In the genomic region with DNA sequence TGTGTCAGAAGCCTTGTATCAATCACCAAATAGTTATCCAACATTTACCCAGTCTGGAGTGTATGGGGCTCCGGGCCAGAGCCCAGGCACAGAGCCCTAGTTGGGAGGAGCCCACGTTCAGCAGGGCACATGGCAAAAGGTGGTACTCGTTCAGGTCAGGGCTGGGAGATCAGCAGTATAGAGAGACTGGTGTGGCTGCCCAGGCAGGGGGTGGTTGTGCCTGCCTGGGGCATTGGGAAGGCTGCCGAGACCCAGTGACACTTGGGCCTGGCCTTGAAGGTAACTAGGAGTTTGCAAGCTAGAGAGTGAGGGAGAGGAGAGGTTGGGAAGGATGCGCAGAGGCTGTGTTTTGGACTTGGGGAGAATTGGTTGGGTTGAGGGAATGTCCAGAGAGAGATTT, we compare ENCODE assay signal across 22 cellular contexts.
"Had no signal": no experiment of that assay in that cellular context is flagged by ENCODE, and none has a peak within 500 bp of the region (broad histone marks: within the 10 kb centered on the region; RNA-seq: fewer than 3 reads in every experiment).

No MANE protein-coding gene starts in this region.

- H3K9me3 ChIP-seq: lower lobe of right lung, ovary, prostate gland, transverse colon, uterus had no signal

- DNase-seq: activated CD4-positive, alpha-beta T cell treated with anti-CD3 and anti-CD28 coated beads, Interleukin-2, amount 50 U/mL, for 1 hour; activated CD8-positive, alpha-beta T cell treated with anti-CD3 and anti-CD28 coated beads, Interleukin-2, amount 10 ng/mL, durations not matched to agents 7 days and 5 days; activated naive CD4-positive, alpha-beta T cell treated with Interleukin-2 at 50 U/mL for 16 hours; activated naive CD8-positive, alpha-beta T cell treated with anti-CD3 and anti-CD28 coated beads for 36 hours; activated T-cell treated with anti-CD3 and anti-CD28 coated beads, Interleukin-2, amount 50 U/mL, for 24 hours; cerebellar nuclear complex; effector CD8-positive, alpha-beta T cell; foreskin melanocyte; lower lobe of right lung; naive B cell; ovary; stimulated activated CD4-positive, alpha-beta T cell treated with anti-CD3 and anti-CD28 coated beads, Interleukin-12 subunit alpha, Interleukin-12 subunit beta, amount 100 ng/mL, for 4 hours; stimulated activated CD4-positive, alpha-beta T cell treated with anti-CD3 and anti-CD28 coated beads, Interleukin-4, amount 100 ng/mL, for 4 hours; substantia nigra; transverse colon; uterus had no signal

- H3K27me3 ChIP-seq: ovary, transverse colon, uterus had no signal

- ATAC-seq: activated CD4-positive, CD25-positive, alpha-beta regulatory T cell treated with anti-CD3 and anti-CD28 coated beads, Interleukin-2, amount 50 U/mL, for 24 hours; activated CD8-positive, alpha-beta T cell treated with anti-CD3 and anti-CD28 coated beads, Interleukin-2, amount 10 ng/mL, durations not matched to agents 7 days and 5 days; left lobe of liver; lower lobe of right lung had no signal

- H3K4me1 ChIP-seq: lower lobe of right lung, prostate gland, transverse colon, uterus had no signal

- H3K4me3 Mint-ChIP-seq: activated CD8-positive, alpha-beta T cell treated with anti-CD3 and anti-CD28 coated beads, Interleukin-2, amount 10 ng/mL, durations not matched to agents 7 days and 5 days; activated naive CD8-positive, alpha-beta T cell treated with anti-CD3 and anti-CD28 coated beads for 36 hours; activated T-cell treated with anti-CD3 and anti-CD28 coated beads, Interleukin-2, amount 50 U/mL, for 24 hours; dendritic cell treated with granulocyte-macrophage colony-stimulating factor and Interleukin-4, amounts not matched to agents 40 ng/mL and 50 ng/mL, for 4 days; naive B cell; stimulated activated naive CD8-positive, alpha-beta T cell treated with anti-CD3 and anti-CD28 coated beads, Interleukin-15, Interleukin-2, amounts not matched to agents 100 ng/mL and 50 ng/mL, for 24 hours had no signal

- H3K36me3 ChIP-seq: lower lobe of right lung, ovary, prostate gland, transverse colon, uterus had no signal

- H3K4me1 Mint-ChIP-seq: naive B cell had no signal

- H3K27ac ChIP-seq: lower lobe of right lung, ovary, prostate gland, transverse colon, uterus had no signal

- H3K27me3 Mint-ChIP-seq: activated naive CD8-positive, alpha-beta T cell treated with anti-CD3 and anti-CD28 coated beads for 36 hours; activated T-cell treated with anti-CD3 and anti-CD28 coated beads, Interleukin-2, amount 50 U/mL, for 24 hours; dendritic cell treated with granulocyte-macrophage colony-stimulating factor and Interleukin-4, amounts not matched to agents 40 ng/mL and 50 ng/mL, for 4 days; stimulated activated naive CD8-positive, alpha-beta T cell treated with anti-CD3 and anti-CD28 coated beads, Interleukin-15, Interleukin-2, amounts not matched to agents 100 ng/mL and 50 ng/mL, for 24 hours had no signal

- H3K4me3 ChIP-seq: lower lobe of right lung, ovary, prostate gland, transverse colon, uterus had no signal

- H3K27ac Mint-ChIP-seq: activated CD8-positive, alpha-beta T cell treated with anti-CD3 and anti-CD28 coated beads, Interleukin-2, amount 10 ng/mL, durations not matched to agents 7 days and 5 days; activated naive CD8-positive, alpha-beta T cell treated with anti-CD3 and anti-CD28 coated beads for 36 hours; activated T-cell treated with anti-CD3 and anti-CD28 coated beads, Interleukin-2, amount 50 U/mL, for 24 hours; activated T-helper 2 cell treated with anti-CD3 and anti-CD28 coated beads, Interferon-gamma antibody, Interleukin-2, Interleukin-4, amounts not matched to agents 10 μg/mL and 5 μg/mL and 100 μg/mL, durations not matched to agents 14 hours and 24 hours and 36 hours; dendritic cell treated with granulocyte-macrophage colony-stimulating factor and Interleukin-4, amounts not matched to agents 40 ng/mL and 50 ng/mL, for 4 days; naive B cell; stimulated activated naive CD8-positive, alpha-beta T cell treated with anti-CD3 and anti-CD28 coated beads, Interleukin-15, Interleukin-2, amounts not matched to agents 100 ng/mL and 50 ng/mL, for 24 hours had no signal
